ENCODE assay signal across 9 cellular contexts in the genomic region with DNA sequence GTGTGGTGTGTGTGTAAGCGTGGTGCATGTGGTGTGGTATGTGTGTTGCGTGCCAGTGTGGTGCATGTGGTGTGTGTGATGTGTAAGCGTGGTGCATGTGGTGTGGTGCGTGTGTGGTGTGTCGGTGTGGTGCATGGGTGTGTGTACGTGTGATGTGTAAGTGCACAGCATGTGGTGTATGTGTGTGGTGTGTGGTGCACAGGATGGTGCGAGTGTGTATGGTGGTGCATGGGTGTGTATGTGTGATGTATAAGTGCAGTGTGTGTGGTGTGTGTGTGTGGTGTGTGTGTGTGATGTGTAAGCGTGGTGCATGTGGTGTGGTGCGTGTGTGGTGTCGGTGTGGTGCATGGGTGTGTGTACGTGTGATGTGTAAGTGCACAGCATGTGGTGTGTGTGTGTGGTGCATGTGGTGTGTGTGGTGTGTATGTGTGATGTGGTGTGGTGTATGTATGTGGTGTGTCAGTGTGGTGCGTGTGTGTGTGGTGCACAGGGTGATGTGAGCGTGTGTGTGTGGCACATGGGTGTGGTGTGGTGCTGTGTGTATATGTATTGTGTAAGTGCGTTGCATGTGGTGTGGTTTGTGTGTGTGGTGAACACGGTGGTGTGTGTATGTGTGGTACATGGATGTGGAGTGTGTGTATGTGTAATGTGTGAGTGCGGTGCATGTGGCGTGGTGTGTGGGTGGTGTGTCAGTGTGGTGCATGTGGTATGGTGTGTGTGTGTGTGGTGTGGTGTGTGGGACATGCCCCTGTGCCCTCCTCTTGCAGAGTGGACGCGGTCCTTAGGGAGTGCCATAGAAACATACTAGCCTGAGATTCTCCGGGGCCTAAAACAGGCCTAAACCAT. TPM values are rescaled to one million over a fixed set of nuclear protein-coding genes. Genes with fewer than 3 reads are reported as not detected.
DNase-seq lines count a peak whose midpoint lies in the region; TF ChIP-seq lines count a peak whose summit lies in the region.
"Had no signal": no experiment of that assay in that cellular context is flagged by ENCODE, and none has a peak within 500 bp of the region (broad histone marks: within the 10 kb centered on the region; RNA-seq: fewer than 3 reads in every experiment).

No MANE protein-coding gene starts in this region.

- no peaks in the 10 kb centered on the region for H4K20me1 ChIP-seq in KMS-11 (ENCODE audit: insufficient read depth)

- H3K4me2 ChIP-seq in KMS-11: no peak overlapping the region

- intact Hi-C loops in Calu3 (cut with micrococcal nuclease; ENCODE audit: unreplicated experiment): no loop called here
- intact Hi-C loops in breast epithelium (cut with DNase I; ENCODE audit: low total_unique reads): no loop called here

- TF ChIP-seq CTCF in Calu3 (IDR thresholded peaks at IDR 0.05; ENCODE audit: unreplicated experiment) (no peak), KMS-11 (conservative IDR thresholded peaks at IDR 0.05; ENCODE audit: low read depth, low read length) (no peak), breast epithelium (IDR thresholded peaks at IDR 0.05) (no peak), osteocyte (IDR thresholded peaks at IDR 0.05) (no peak)

- H3K4me3 Mint-ChIP-seq in Calu3 (ENCODE audit: low read depth, unreplicated experiment) (peak overlapping the region; percentile 71), osteocyte (ENCODE audit: unreplicated experiment) (peak overlapping the region; percentile 66)

- no peaks in the 10 kb centered on the region for H3K9me3 ChIP-seq in breast epithelium

- no peak overlapping the region for H3K27ac Mint-ChIP-seq in Calu3 (ENCODE audit: unreplicated experiment)
- no peak overlapping the region for H3K27ac Mint-ChIP-seq in osteocyte (ENCODE audit: unreplicated experiment)
- H3K27ac Mint-ChIP-seq: activated naive CD4-positive, alpha-beta T cell treated with anti-CD3 and anti-CD28 coated beads, Interleukin-2, amount 50 U/mL, for 72 hours had no signal

- CTCF ChIA-PET in Calu3 (lab: Charles Lee): no interaction called here

- TF ChIP-seq POLR2A in breast epithelium (IDR thresholded peaks at IDR 0.05): no peak

- peak overlapping the region; percentile 71; the same call in 1 of the 2 replicates for H2AFZ ChIP-seq in KMS-11 (ENCODE audit: low read depth)

- no peak overlapping the region for H3K4me3 ChIP-seq in KMS-11 (IDR thresholded peaks at IDR 0.05; ENCODE audit: insufficient read depth, low read depth, low read length)
- no peak overlapping the region for H3K4me3 ChIP-seq in breast epithelium

- no peaks in the 10 kb centered on the region for H3K27me3 ChIP-seq in KMS-11 (ENCODE audit: insufficient read depth, low read depth)
- H3K27me3 ChIP-seq in breast epithelium: no peaks in the 10 kb centered on the region

- H3K27ac ChIP-seq in KMS-11 (no peak overlapping the region), breast epithelium (peak overlapping the region; percentile 60 to 87)

- H3K27me3 Mint-ChIP-seq in Calu3 (ENCODE audit: unreplicated experiment): no peaks in the 10 kb centered on the region
- H3K27me3 Mint-ChIP-seq in osteocyte (ENCODE audit: unreplicated experiment): no peaks in the 10 kb centered on the region

- H3K79me2 ChIP-seq in KMS-11 (ENCODE audit: insufficient read depth, low read depth): no peaks in the 10 kb centered on the region

- H3K9me3 Mint-ChIP-seq in Calu3 (ENCODE audit: low read depth, unreplicated experiment) (no peaks in the 10 kb centered on the region), osteocyte (ENCODE audit: unreplicated experiment) (no peaks in the 10 kb centered on the region)
- H3K9me3 Mint-ChIP-seq: activated naive CD4-positive, alpha-beta T cell treated with anti-CD3 and anti-CD28 coated beads, Interleukin-2, amount 50 U/mL, for 72 hours had no signal

- H3K4me1 Mint-ChIP-seq in Calu3 (ENCODE audit: low read depth, unreplicated experiment): peaks cover 30% of the 10 kb centered on the region
- H3K4me1 Mint-ChIP-seq in osteocyte (ENCODE audit: unreplicated experiment): peaks cover 38% of the 10 kb centered on the region

- DNase-seq in Calu3: no peak
- DNase-seq in breast epithelium (ENCODE audit: low spot score in 2 of 2): no peak
- no peak for DNase-seq in osteocyte (ENCODE audit: extremely low spot score, unreplicated experiment)
- DNase-seq in SW 1271 (lab: John Stamatoyannopoulos, UW): no peak
- no peak for DNase-seq in iPS-NIHi7 (ENCODE audit: extremely low spot score)
- no peak for DNase-seq in NCI-H146 (lab: John Stamatoyannopoulos, UW)
- no peak for DNase-seq in H4 (ENCODE audit: low spot score)

- no TSS peak for BruUV-seq in Calu3 (replicated peaks; lab: Mats Ljungman, UMichigan)

- H3K36me3 Mint-ChIP-seq in Calu3 (ENCODE audit: insufficient read depth, unreplicated experiment) (peaks cover 23% of the 10 kb centered on the region), osteocyte (ENCODE audit: unreplicated experiment) (no peaks in the 10 kb centered on the region)

- H3K4me1 ChIP-seq in KMS-11 (ENCODE audit: low read depth, poor library complexity, severe bottlenecking): no peaks in the 10 kb centered on the region
- peaks cover 6 to 16% of the 10 kb centered on the region in 2 donors for H3K4me1 ChIP-seq in breast epithelium

- H3K36me3 ChIP-seq in KMS-11 (ENCODE audit: insufficient read depth) (no peaks in the 10 kb centered on the region), breast epithelium (no peaks in the 10 kb centered on the region)

- H3K9ac ChIP-seq in KMS-11: peak overlapping the region; percentile 35; the same call in 1 of the 2 replicates

RNA-seq across cellular contexts. Expression of a gene that starts 1.1 kb away (rescaled TPM):
- total RNA-seq in Calu3 (2022): 13.6 and 15.8 TPM in 2 replicates
- 10 to 100 TPM; 37.0 to 73.8 (median 41.6) TPM for total RNA-seq in breast epithelium
- 13.1 and 19.4 TPM in 2 replicates for total RNA-seq in osteocyte
- total RNA-seq in H4 (2014; rRNA removed; shearing (Covaris generic)): 15.7 and 17.2 TPM in 2 replicates

RNA-seq across cellular contexts. Expression of a gene that starts 55.3 kb away (rescaled TPM):
- total RNA-seq in Calu3 (2022) (14.5 and 17.3 TPM in 2 replicates), breast epithelium (10 to 100 TPM; 15.2 to 18.1 (median 16.1) TPM), osteocyte (20.3 and 20.9 TPM in 2 replicates)
- 12.8 and 16.0 TPM in 2 replicates for total RNA-seq in H4 (2014; rRNA removed; shearing (Covaris generic))
